9 cellular contexts compared by ENCODE assay signal in the genomic region with DNA sequence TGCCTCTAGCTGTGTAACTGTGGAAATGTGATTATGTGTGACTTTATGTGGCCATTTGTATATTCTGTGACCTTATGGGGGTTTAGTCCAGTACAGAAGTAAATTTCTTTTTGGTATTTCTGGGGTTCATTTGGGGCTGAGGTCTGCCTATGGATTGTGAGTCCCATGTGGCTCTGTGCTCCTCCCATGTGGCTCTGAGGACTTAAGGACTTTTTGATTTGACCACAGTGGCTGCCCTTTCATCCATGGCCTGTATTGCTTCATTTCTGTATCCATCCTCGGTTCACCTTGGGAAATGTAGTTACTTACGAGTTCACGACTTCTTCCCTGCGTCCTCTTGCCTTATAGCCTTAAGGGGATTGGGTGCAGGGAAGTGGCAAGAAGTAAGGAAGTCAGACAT. TPM values are rescaled to one million over a fixed set of nuclear protein-coding genes. Genes with fewer than 3 reads are reported as not detected.
DNase-seq lines count a peak whose midpoint lies in the region; ATAC-seq and TF ChIP-seq lines count a peak whose summit lies in the region.
"Had no signal": no experiment of that assay in that cellular context is flagged by ENCODE, and none has a peak within 500 bp of the region (broad histone marks: within the 10 kb centered on the region; RNA-seq: fewer than 3 reads in every experiment).

No MANE protein-coding gene starts in this region.

- POLR2A ChIA-PET in naive thymus-derived CD8-positive, alpha-beta T cell (lab: Charles Lee): interaction anchor here (1.7 kb wide), 1 partner anchor 590 kb away, joined by 6 read pairs; a partner anchor contains a TSS

- H3K9me3 ChIP-seq in BLaER1 treated with 17β-estradiol and CSF1 and Interleukin-3, amounts not matched to agents 10 nM and 100 nM (replicated peaks in 1 of 11): peaks cover 41 to 47% (median 45%) of the 10 kb centered on the region in 11 experiments

- peak overlapping the region; percentile 79 to 93 (median 86) for H3K9ac ChIP-seq in BLaER1 treated with 17β-estradiol and CSF1 and Interleukin-3, amounts not matched to agents 10 nM and 100 nM

- peak overlapping the region; percentile 85 to 98 (median 91) for H3K4me2 ChIP-seq in BLaER1 treated with 17β-estradiol and CSF1 and Interleukin-3, amounts not matched to agents 10 nM and 100 nM

- H3K27me3 ChIP-seq in BLaER1 treated with 17β-estradiol and CSF1 and Interleukin-3, amounts not matched to agents 10 nM and 100 nM: no peaks in the 10 kb centered on the region

- H3K27ac Mint-ChIP-seq in naive thymus-derived CD8-positive, alpha-beta T cell: peak overlapping the region in 9 of 10 donors; percentile 89 to 99 (median 97)

- H3K27ac ChIP-seq in BLaER1 treated with 17β-estradiol and CSF1 and Interleukin-3, amounts not matched to agents 10 nM and 100 nM: peak overlapping the region in 9 of 11 experiments; percentile 31 to 85 (median 80); a peak in 14 of 22 replicates

- H3K27me3 Mint-ChIP-seq in naive thymus-derived CD8-positive, alpha-beta T cell: no peaks in the 10 kb centered on the region

- H3K4me3 Mint-ChIP-seq in naive thymus-derived CD8-positive, alpha-beta T cell: peak overlapping the region; percentile 89 to 99 (median 98)

- H3K36me3 ChIP-seq in BLaER1 treated with 17β-estradiol and CSF1 and Interleukin-3, amounts not matched to agents 10 nM and 100 nM: peaks cover 27 to 40% (median 36%) of the 10 kb centered on the region in 11 experiments

- TF ChIP-seq CTCF in cardiac fibroblast (IDR thresholded peaks at IDR 0.05; ENCODE audit: low read depth, low read length): no peak

- peaks cover 30 to 42% (median 36%) of the 10 kb centered on the region in 3 donors for H3K36me3 Mint-ChIP-seq in naive thymus-derived CD8-positive, alpha-beta T cell

- no peaks in the 10 kb centered on the region; a peak in 1 of 22 replicates for H4K20me1 ChIP-seq in BLaER1 treated with 17β-estradiol and CSF1 and Interleukin-3, amounts not matched to agents 10 nM and 100 nM

- in situ Hi-C loops in KBM-7 (cut with MboI; ENCODE audit: low pct_unique_long_range_greater_than_20kb, low sequenced_read_pairs): no loop called here

- ATAC-seq in naive thymus-derived CD8-positive, alpha-beta T cell: no peak
- ATAC-seq in GM18520 (IDR thresholded peaks at IDR 0.05; ENCODE audit: unreplicated experiment): no peak

- H3K4me1 ChIP-seq in BLaER1 treated with 17β-estradiol and CSF1 and Interleukin-3, amounts not matched to agents 10 nM and 100 nM: peaks cover 7 to 22% (median 16%) of the 10 kb centered on the region in 10 experiments

- peaks cover 0 to 40% (median 22%) of the 10 kb centered on the region in 9 donors for H3K9me3 Mint-ChIP-seq in naive thymus-derived CD8-positive, alpha-beta T cell

- peaks cover 20 to 41% (median 34%) of the 10 kb centered on the region in 4 donors for H3K4me1 Mint-ChIP-seq in naive thymus-derived CD8-positive, alpha-beta T cell

- peak overlapping the region; percentile 69 to 98 (median 88) for H3K4me3 ChIP-seq in BLaER1 treated with 17β-estradiol and CSF1 and Interleukin-3, amounts not matched to agents 10 nM and 100 nM
- peak overlapping the region; percentile 91 to 92 for H3K4me3 ChIP-seq in cardiac fibroblast (replicated peaks in 1 of 2; ENCODE audit: low read depth in 2 of 2, low read length in 2 of 2)

- peak; percentile 30 for DNase-seq in KBM-7
- DNase-seq in cardiac fibroblast (ENCODE audit: low read depth in 2 of 2): no peak
- no peak for DNase-seq in naive thymus-derived CD8-positive, alpha-beta T cell
- DNase-seq in stimulated activated CD4-positive, alpha-beta T cell treated with anti-CD3 and anti-CD28 coated beads, Interleukin-1b, Interleukin-23, amount 100 ng/mL, for 48 hours: no peak
- DNase-seq in NCI-H526 (lab: John Stamatoyannopoulos, UW): no peak
- no peak for DNase-seq in islet precursor cell
- DNase-seq: NK-92 treated with Interleukin-12 subunit alpha and Interleukin-12 subunit beta, amount 100 ng/mL, for 24 hours had no signal

RNA-seq across cellular contexts. Expression of a gene that starts 1.0 kb away (rescaled TPM):
- 10 to 100 TPM; 24.9 to 36.6 TPM for total RNA-seq in naive thymus-derived CD8-positive, alpha-beta T cell
- polyA plus RNA-seq in naive thymus-derived CD8-positive, alpha-beta T cell: 10 to 100 TPM; 19.5 to 28.7 (median 20.5) TPM
